1 cellular context compared by ENCODE assay signal in the genomic region with DNA sequence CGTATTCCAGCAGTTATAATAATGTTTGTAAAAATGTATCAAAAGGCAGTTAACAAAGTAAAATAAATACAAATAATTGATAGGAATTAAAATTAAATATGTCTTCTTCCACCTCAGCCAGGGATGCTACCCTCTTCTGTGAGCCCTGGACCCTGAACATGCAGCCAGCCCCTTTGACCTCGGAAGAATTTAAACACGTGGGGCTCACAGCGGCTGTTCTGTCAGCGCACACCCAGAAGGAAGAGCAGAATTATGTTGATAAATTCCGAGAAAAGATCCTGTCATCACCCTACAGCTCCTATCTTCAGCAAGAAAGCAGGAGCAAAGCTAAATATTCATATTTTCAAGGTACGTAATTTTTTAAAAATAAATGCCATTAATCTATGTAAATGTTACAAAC.
A peak's percentile ranks its signal among the peaks of the same experiment; 100 is the strongest.
TF ChIP-seq lines count a peak whose summit lies in the region.

No MANE protein-coding gene starts in this region.

TF ChIP-seq in K562, 482 proteins besides CTCF, POLR2A, EP300 and RAD21 (continued from another document and continues in another):
- TF ChIP-seq, protein P1, sequence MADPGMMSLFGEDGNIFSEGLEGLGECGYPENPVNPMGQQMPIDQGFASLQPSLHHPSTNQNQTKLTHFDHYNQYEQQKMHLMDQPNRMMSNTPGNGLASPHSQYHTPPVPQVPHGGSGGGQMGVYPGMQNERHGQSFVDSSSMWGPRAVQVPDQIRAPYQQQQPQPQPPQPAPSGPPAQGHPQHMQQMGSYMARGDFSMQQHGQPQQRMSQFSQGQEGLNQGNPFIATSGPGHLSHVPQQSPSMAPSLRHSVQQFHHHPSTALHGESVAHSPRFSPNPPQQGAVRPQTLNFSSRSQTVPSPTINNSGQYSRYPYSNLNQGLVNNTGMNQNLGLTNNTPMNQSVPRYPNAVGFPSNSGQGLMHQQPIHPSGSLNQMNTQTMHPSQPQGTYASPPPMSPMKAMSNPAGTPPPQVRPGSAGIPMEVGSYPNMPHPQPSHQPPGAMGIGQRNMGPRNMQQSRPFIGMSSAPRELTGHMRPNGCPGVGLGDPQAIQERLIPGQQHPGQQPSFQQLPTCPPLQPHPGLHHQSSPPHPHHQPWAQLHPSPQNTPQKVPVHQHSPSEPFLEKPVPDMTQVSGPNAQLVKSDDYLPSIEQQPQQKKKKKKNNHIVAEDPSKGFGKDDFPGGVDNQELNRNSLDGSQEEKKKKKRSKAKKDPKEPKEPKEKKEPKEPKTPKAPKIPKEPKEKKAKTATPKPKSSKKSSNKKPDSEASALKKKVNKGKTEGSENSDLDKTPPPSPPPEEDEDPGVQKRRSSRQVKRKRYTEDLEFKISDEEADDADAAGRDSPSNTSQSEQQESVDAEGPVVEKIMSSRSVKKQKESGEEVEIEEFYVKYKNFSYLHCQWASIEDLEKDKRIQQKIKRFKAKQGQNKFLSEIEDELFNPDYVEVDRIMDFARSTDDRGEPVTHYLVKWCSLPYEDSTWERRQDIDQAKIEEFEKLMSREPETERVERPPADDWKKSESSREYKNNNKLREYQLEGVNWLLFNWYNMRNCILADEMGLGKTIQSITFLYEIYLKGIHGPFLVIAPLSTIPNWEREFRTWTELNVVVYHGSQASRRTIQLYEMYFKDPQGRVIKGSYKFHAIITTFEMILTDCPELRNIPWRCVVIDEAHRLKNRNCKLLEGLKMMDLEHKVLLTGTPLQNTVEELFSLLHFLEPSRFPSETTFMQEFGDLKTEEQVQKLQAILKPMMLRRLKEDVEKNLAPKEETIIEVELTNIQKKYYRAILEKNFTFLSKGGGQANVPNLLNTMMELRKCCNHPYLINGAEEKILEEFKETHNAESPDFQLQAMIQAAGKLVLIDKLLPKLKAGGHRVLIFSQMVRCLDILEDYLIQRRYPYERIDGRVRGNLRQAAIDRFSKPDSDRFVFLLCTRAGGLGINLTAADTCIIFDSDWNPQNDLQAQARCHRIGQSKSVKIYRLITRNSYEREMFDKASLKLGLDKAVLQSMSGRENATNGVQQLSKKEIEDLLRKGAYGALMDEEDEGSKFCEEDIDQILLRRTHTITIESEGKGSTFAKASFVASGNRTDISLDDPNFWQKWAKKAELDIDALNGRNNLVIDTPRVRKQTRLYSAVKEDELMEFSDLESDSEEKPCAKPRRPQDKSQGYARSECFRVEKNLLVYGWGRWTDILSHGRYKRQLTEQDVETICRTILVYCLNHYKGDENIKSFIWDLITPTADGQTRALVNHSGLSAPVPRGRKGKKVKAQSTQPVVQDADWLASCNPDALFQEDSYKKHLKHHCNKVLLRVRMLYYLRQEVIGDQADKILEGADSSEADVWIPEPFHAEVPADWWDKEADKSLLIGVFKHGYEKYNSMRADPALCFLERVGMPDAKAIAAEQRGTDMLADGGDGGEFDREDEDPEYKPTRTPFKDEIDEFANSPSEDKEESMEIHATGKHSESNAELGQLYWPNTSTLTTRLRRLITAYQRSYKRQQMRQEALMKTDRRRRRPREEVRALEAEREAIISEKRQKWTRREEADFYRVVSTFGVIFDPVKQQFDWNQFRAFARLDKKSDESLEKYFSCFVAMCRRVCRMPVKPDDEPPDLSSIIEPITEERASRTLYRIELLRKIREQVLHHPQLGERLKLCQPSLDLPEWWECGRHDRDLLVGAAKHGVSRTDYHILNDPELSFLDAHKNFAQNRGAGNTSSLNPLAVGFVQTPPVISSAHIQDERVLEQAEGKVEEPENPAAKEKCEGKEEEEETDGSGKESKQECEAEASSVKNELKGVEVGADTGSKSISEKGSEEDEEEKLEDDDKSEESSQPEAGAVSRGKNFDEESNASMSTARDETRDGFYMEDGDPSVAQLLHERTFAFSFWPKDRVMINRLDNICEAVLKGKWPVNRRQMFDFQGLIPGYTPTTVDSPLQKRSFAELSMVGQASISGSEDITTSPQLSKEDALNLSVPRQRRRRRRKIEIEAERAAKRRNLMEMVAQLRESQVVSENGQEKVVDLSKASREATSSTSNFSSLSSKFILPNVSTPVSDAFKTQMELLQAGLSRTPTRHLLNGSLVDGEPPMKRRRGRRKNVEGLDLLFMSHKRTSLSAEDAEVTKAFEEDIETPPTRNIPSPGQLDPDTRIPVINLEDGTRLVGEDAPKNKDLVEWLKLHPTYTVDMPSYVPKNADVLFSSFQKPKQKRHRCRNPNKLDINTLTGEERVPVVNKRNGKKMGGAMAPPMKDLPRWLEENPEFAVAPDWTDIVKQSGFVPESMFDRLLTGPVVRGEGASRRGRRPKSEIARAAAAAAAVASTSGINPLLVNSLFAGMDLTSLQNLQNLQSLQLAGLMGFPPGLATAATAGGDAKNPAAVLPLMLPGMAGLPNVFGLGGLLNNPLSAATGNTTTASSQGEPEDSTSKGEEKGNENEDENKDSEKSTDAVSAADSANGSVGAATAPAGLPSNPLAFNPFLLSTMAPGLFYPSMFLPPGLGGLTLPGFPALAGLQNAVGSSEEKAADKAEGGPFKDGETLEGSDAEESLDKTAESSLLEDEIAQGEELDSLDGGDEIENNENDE (IDR thresholded peaks at IDR 0.05; ENCODE audit: low read depth, low read length): no peak
- TF ChIP-seq RBM14 (IDR thresholded peaks at IDR 0.05; ENCODE audit: borderline replicate concordance, insufficient read depth, low read depth, low read length) (no peak), PTTG1 (tag; IDR thresholded peaks at IDR 0.05; ENCODE audit: low read depth) (no peak), CHCHD3 (CRISPR knock-in tag; IDR thresholded peaks at IDR 0.05) (no peak), ZNF212 (CRISPR knock-in tag; IDR thresholded peaks at IDR 0.05) (no peak), PBX2 (CRISPR knock-in tag; IDR thresholded peaks at IDR 0.05; ENCODE audit: low read depth) (no peak), PBX2 (tag; conservative IDR thresholded peaks at IDR 0.05; ENCODE audit: low read depth) (peak; percentile 15; the same call in 1 of the 2 replicates), ZBED1 (IDR thresholded peaks at IDR 0.05) (no peak), MBD2 (IDR thresholded peaks at IDR 0.05; ENCODE audit: borderline replicate concordance, low read depth) (no peak), HDAC3 (IDR thresholded peaks at IDR 0.05; ENCODE audit: borderline replicate concordance, partially characterized antibody) (peak; percentile 35), MITF (IDR thresholded peaks at IDR 0.05) (no peak), BDP1 (IDR thresholded peaks at IDR 0.05; ENCODE audit: insufficient read depth, insufficient read length) (no peak), L3MBTL2 (IDR thresholded peaks at IDR 0.05) (peak; percentile 79), JUNB (CRISPR knock-in tag; conservative IDR thresholded peaks at IDR 0.05) (no peak), SMARCA4 (IDR thresholded peaks at IDR 0.05) (no peak), LCOR (CRISPR knock-in tag; IDR thresholded peaks at IDR 0.05) (no peak), LARP7 (IDR thresholded peaks at IDR 0.05) (no peak), RBM17 (IDR thresholded peaks at IDR 0.05; ENCODE audit: borderline replicate concordance, low read depth, low read length) (no peak), PRMT5 (CRISPR knock-in tag; IDR thresholded peaks at IDR 0.05) (no peak), KDM2B (CRISPR knock-in tag; IDR thresholded peaks at IDR 0.05) (no peak), HDAC1 (IDR thresholded peaks at IDR 0.05) (peak in 1 of 2 experiments; percentile 32; a peak in 1 of 4 replicates), MNT (conservative IDR thresholded peaks at IDR 0.05) (peak; percentile 57 to 66), ZNF384 (IDR thresholded peaks at IDR 0.05; ENCODE audit: low read depth, low read length) (no peak), SP2 (IDR thresholded peaks at IDR 0.05; ENCODE audit: extremely low read depth, low read depth, low read length, poor library complexity, severe bottlenecking) (no peak), IRF2 (CRISPR knock-in tag; IDR thresholded peaks at IDR 0.05) (no peak), PHTF2 (CRISPR knock-in tag; IDR thresholded peaks at IDR 0.05) (no peak)
- TF ChIP-seq, protein P2, sequence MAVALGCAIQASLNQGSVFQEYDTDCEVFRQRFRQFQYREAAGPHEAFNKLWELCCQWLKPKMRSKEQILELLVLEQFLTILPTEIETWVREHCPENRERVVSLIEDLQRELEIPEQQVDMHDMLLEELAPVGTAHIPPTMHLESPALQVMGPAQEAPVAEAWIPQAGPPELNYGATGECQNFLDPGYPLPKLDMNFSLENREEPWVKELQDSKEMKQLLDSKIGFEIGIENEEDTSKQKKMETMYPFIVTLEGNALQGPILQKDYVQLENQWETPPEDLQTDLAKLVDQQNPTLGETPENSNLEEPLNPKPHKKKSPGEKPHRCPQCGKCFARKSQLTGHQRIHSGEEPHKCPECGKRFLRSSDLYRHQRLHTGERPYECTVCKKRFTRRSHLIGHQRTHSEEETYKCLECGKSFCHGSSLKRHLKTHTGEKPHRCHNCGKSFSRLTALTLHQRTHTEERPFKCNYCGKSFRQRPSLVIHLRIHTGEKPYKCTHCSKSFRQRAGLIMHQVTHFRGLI (CRISPR knock-in tag; IDR thresholded peaks at IDR 0.05): no peak
